Comparison of ENCODE assay signal across 16 cellular contexts in the genomic region with DNA sequence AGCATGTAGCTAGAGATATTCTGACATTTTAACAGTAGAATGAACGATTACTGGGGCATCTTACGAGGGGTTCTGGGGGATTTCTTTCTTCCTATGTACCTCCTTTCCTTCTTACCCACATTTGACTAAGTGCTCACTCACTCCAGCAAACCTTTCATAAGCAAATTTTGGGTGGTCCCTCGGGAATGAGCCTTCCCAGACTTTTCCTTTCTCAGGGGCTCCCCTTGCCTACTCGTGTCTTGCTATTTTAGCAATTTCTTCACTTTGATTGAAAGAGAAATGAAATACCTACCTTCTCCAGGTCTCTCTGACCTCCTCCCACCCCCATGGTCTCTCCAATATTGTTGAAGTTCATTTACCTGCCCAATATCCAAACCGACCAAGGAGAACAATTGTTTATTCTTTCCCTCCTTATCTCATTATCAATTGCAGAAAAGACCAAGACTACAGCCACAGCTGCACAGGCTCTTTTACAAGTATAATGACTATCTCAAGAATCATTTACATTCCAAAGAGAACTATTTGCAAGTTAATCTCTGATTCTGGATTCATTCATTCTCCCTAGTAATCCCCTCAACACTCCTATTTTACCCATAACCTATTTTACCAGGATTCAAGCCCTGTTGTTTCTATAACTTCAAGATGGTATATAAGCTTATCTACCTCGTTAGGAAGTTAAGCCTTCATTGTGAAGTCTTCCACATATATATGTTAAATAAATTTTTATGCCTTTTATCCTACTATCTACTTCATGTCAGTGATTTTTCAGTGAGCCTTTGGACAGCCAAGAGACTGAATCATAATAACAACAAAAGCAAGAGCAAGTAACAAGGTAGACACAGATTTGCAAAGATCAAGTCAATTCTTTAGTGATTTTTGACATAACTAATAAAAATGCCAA.
"Had no signal": no experiment of that assay in that cellular context is flagged by ENCODE, and none has a peak within 500 bp of the region (broad histone marks: within the 10 kb centered on the region; RNA-seq: fewer than 3 reads in every experiment).

No MANE protein-coding gene starts in this region.

- ATAC-seq: activated CD4-positive, alpha-beta T cell treated with anti-CD3 and anti-CD28 coated beads for 36 hours; left cardiac atrium; pancreas; sciatic nerve; stimulated activated naive CD8-positive, alpha-beta T cell treated with anti-CD3 and anti-CD28 coated beads, Interleukin-15, amount 100 ng/mL, for 72 hours; T-helper 17 cell; upper lobe of right lung had no signal

- H3K36me3 ChIP-seq: ascending aorta, pancreas, upper lobe of right lung, WERI-Rb-1 had no signal

- H3K9me3 ChIP-seq: ascending aorta, pancreas, testis, upper lobe of right lung had no signal

- H3K4me1 Mint-ChIP-seq: activated CD4-positive, alpha-beta T cell treated with anti-CD3 and anti-CD28 coated beads for 36 hours; activated naive CD4-positive, alpha-beta T cell treated with anti-CD3 and anti-CD28 coated beads, Interleukin-2, amount 10 ng/mL, durations not matched to agents 7 days and 5 days; stimulated activated naive CD8-positive, alpha-beta T cell treated with anti-CD3 and anti-CD28 coated beads, Interleukin-15, amount 100 ng/mL, for 72 hours; T-helper 17 cell had no signal

- H3K4me3 Mint-ChIP-seq: activated CD4-positive, alpha-beta memory T cell treated with anti-CD3 and anti-CD28 coated beads for 36 hours; activated CD4-positive, alpha-beta T cell treated with anti-CD3 and anti-CD28 coated beads for 36 hours; activated naive CD4-positive, alpha-beta T cell treated with anti-CD3 and anti-CD28 coated beads, Interleukin-2, amount 10 ng/mL, durations not matched to agents 7 days and 5 days; activated T-cell treated with anti-CD3 and anti-CD28 coated beads, Interleukin-2, amount 50 U/mL, for 24 hours; stimulated activated naive CD8-positive, alpha-beta T cell treated with anti-CD3 and anti-CD28 coated beads, Interleukin-15, amount 100 ng/mL, for 72 hours; T-helper 17 cell had no signal

- H3K27ac ChIP-seq: ascending aorta, pancreas, testis, upper lobe of right lung, WERI-Rb-1 had no signal

- H3K4me1 ChIP-seq: ascending aorta, pancreas, testis, upper lobe of right lung had no signal

- H3K36me3 Mint-ChIP-seq: activated CD4-positive, alpha-beta memory T cell treated with anti-CD3 and anti-CD28 coated beads for 36 hours; activated naive CD4-positive, alpha-beta T cell treated with anti-CD3 and anti-CD28 coated beads, Interleukin-2, amount 10 ng/mL, durations not matched to agents 7 days and 5 days had no signal

- H3K27ac Mint-ChIP-seq: activated CD4-positive, alpha-beta memory T cell treated with anti-CD3 and anti-CD28 coated beads for 36 hours; activated CD4-positive, alpha-beta T cell treated with anti-CD3 and anti-CD28 coated beads for 36 hours; activated naive CD4-positive, alpha-beta T cell treated with anti-CD3 and anti-CD28 coated beads, Interleukin-2, amount 10 ng/mL, durations not matched to agents 7 days and 5 days; activated T-cell treated with anti-CD3 and anti-CD28 coated beads, Interleukin-2, amount 50 U/mL, for 24 hours; T-helper 17 cell had no signal

- DNase-seq: activated CD4-positive, alpha-beta memory T cell treated with anti-CD3 and anti-CD28 coated beads for 36 hours; activated CD4-positive, alpha-beta T cell treated with anti-CD3 and anti-CD28 coated beads for 36 hours; activated naive CD4-positive, alpha-beta T cell treated with anti-CD3 and anti-CD28 coated beads, Interleukin-2, amount 10 ng/mL, durations not matched to agents 7 days and 5 days; activated T-cell treated with anti-CD3 and anti-CD28 coated beads, Interleukin-2, amount 50 U/mL, for 24 hours; erythroblast; left cardiac atrium; pancreas; stimulated activated CD4-positive, alpha-beta T cell treated with anti-CD3 and anti-CD28 coated beads, Interleukin-1b, Interleukin-23, amount 100 ng/mL, for 48 hours; stimulated activated naive CD8-positive, alpha-beta T cell treated with anti-CD3 and anti-CD28 coated beads, Interleukin-15, amount 100 ng/mL, for 72 hours; T-helper 17 cell; testis; upper lobe of right lung; WERI-Rb-1 had no signal

- H3K27me3 ChIP-seq: ascending aorta, pancreas, testis, upper lobe of right lung had no signal

- H3K4me3 ChIP-seq: ascending aorta, lung, pancreas, testis, upper lobe of right lung had no signal

- H3K27me3 Mint-ChIP-seq: activated CD4-positive, alpha-beta memory T cell treated with anti-CD3 and anti-CD28 coated beads for 36 hours; activated CD4-positive, alpha-beta T cell treated with anti-CD3 and anti-CD28 coated beads for 36 hours; activated naive CD4-positive, alpha-beta T cell treated with anti-CD3 and anti-CD28 coated beads, Interleukin-2, amount 10 ng/mL, durations not matched to agents 7 days and 5 days; activated T-cell treated with anti-CD3 and anti-CD28 coated beads, Interleukin-2, amount 50 U/mL, for 24 hours; stimulated activated naive CD8-positive, alpha-beta T cell treated with anti-CD3 and anti-CD28 coated beads, Interleukin-15, amount 100 ng/mL, for 72 hours; T-helper 17 cell had no signal
